ENCODE assay signal across 19 cellular contexts in genomic region chr4:73693816-73694215, GRCh38. TPM values are rescaled to one million over a fixed set of nuclear protein-coding genes. Genes with fewer than 3 reads are reported as not detected.
"Had no signal": no experiment of that assay in that cellular context is flagged by ENCODE, and none has a peak within 500 bp of the region (broad histone marks: within the 10 kb centered on the region; RNA-seq: fewer than 3 reads in every experiment).

No MANE protein-coding gene starts in this region.

- H3K4me2 ChIP-seq: neural progenitor cell had no signal

- DNase-seq: effector memory CD4-positive, alpha-beta T cell; head of caudate nucleus; kidney; naive B cell; spleen; stimulated activated CD4-positive, alpha-beta T cell treated with anti-CD3 and anti-CD28 coated beads, Interleukin-4, amount 100 ng/mL, for 4 hours; stimulated activated naive CD8-positive, alpha-beta T cell treated with anti-CD3 and anti-CD28 coated beads, Interleukin-15, Interleukin-2, amounts not matched to agents 100 U/mL and 50 U/mL, for 24 hours; substantia nigra; testis; tibial artery had no signal

- H3K9me3 ChIP-seq: esophagus muscularis mucosa, testis, tibial artery had no signal

- H3K27me3 ChIP-seq: esophagus muscularis mucosa, neural progenitor cell, spleen, testis, tibial artery had no signal

- H3K79me2 ChIP-seq: parathyroid adenoma had no signal

- H3K4me3 ChIP-seq: esophagus muscularis mucosa, lung, neural progenitor cell, skin epidermis, spleen, testis, tibial artery had no signal

- H3K36me3 ChIP-seq: esophagus muscularis mucosa, neural progenitor cell, spleen, tibial artery had no signal

- H3K27ac ChIP-seq: esophagus muscularis mucosa, neural progenitor cell, parathyroid adenoma, skin epidermis, spleen, testis, tibial artery had no signal

- H3K9ac ChIP-seq: neural progenitor cell, parathyroid adenoma had no signal

- H3K4me1 ChIP-seq: neural progenitor cell, parathyroid adenoma, spleen, testis had no signal

- H2AFZ ChIP-seq: neural progenitor cell, parathyroid adenoma had no signal

- ATAC-seq: left lobe of liver; natural killer cell treated with Interleukin-12 subunit alpha and Interleukin-12 subunit beta and Interleukin-15 and Interleukin-18, amount 100 ng/mL, for 72 hours; sciatic nerve; stimulated activated memory B cell treated with anti-CD40 and anti-IgM and Interleukin-4, amounts not matched to agents 10 μg/mL and 1 μg/mL and 100 μg/mL, for 72 hours; stimulated activated naive CD8-positive, alpha-beta T cell treated with anti-CD3 and anti-CD28 coated beads, Interleukin-15, Interleukin-2, amounts not matched to agents 100 U/mL and 50 U/mL, for 24 hours had no signal

RNA-seq across cellular contexts. Expression of gene CXCL8, which starts 46.6 kb away (rescaled TPM):
- total RNA-seq: testis had no signal
